ENCODE assay signal across 8 cellular contexts in the genomic region with DNA sequence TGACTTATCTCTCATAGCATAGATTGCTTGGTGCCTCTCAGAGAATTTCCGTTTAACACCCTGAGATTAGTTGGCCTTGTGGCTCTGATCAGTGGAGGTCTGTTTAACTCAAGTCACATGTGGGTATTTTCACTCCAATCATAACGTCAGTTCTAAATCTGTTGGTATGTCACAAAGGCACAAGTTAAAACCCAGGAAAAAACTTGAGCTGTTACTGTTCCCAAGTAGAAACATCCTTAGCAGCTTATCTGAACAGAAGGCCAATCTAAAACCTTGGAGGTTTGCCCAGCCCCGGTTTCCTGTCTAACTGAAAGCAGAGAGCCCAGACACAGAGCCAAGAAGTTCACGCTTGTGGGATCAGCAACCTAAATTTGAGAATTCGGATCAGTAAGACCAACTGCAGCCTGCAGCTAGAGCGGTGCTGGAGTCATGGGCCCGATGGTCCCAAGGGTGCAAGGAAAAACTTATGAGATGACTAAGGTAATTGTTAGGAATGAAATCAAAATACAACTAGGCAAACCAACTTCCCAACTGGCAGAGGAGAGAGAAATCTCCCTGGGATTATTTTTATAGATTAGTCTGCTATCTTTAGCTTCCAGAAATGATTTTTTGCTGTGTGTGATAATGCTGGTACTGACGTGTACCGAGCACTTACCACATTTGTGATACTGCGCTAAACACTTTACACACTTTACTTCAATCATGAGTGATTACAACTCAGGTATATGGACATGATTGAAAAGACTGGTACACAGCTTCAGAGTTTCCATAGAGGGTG.
DNase-seq lines count a peak whose midpoint lies in the region; ATAC-seq and TF ChIP-seq lines count a peak whose summit lies in the region.

No MANE protein-coding gene starts in this region.

- peaks cover 5% of the 10 kb centered on the region for H3K9me3 Mint-ChIP-seq in activated naive CD4-positive, alpha-beta T cell treated with anti-CD3 and anti-CD28 coated beads, Interleukin-2, amount 10 ng/mL, durations not matched to agents 7 days and 5 days

- CTCF ChIA-PET in activated naive CD4-positive, alpha-beta T cell treated with anti-CD3 and anti-CD28 coated beads, Interleukin-2, amount 10 ng/mL, durations not matched to agents 7 days and 5 days (lab: Charles Lee) = no interaction called here

- TF ChIP-seq CTCF in brain microvascular endothelial cell (IDR thresholded peaks at IDR 0.05; ENCODE audit: low read depth, low read length, missing control alignments) (no peak), tibial artery (IDR thresholded peaks at IDR 0.05) (no peak)

- DNase-seq in LHCN-M2 (ENCODE audit: low read depth) (peak; percentile 94), brain microvascular endothelial cell (peak; percentile 99), left kidney (ENCODE audit: low read depth, low spot score) (peak; percentile 60), tibial artery (peak; percentile 90 to 92), NCI-H1105 treated with DMSO at 0.1 percent for 48 hours (lab: John Stamatoyannopoulos, UW) (no peak), ecto neural progenitor cell (ENCODE audit: low spot score) (no peak)
- no peak for DNase-seq in activated naive CD4-positive, alpha-beta T cell treated with anti-CD3 and anti-CD28 coated beads, Interleukin-2, amount 10 ng/mL, durations not matched to agents 7 days and 5 days

- H3K27ac ChIP-seq in brain microvascular endothelial cell (peak overlapping the region; percentile 84), tibial artery (peak overlapping the region; percentile 63 to 80)

- no peaks in the 10 kb centered on the region for H3K36me3 ChIP-seq in brain microvascular endothelial cell (replicated peaks)
- no peaks in the 10 kb centered on the region for H3K36me3 ChIP-seq in tibial artery

- H3K4me3 ChIP-seq in brain microvascular endothelial cell (ENCODE audit: low read depth, low read length) (no peak overlapping the region), tibial artery (peak overlapping the region in 1 of 2 donors; percentile 26)

- in situ Hi-C loops in brain microvascular endothelial cell (cut with HindIII; ENCODE audit: low pct_ligation_motif_present, low sequenced_read_pairs) = no loop called here

- peaks cover 0 to 23% (median 8%) of the 10 kb centered on the region in 4 donors for H3K4me1 ChIP-seq in tibial artery

- H3K27me3 Mint-ChIP-seq in activated naive CD4-positive, alpha-beta T cell treated with anti-CD3 and anti-CD28 coated beads, Interleukin-2, amount 10 ng/mL, durations not matched to agents 7 days and 5 days = peaks cover 7% of the 10 kb centered on the region

- no peaks in the 10 kb centered on the region for H3K27me3 ChIP-seq in brain microvascular endothelial cell (replicated peaks)
- no peaks in the 10 kb centered on the region for H3K27me3 ChIP-seq in tibial artery

- intact Hi-C loops in tibial artery (cut with DNase I; ENCODE audit: low total_unique reads) = no loop called here

- no peak overlapping the region for H3K27ac Mint-ChIP-seq in activated naive CD4-positive, alpha-beta T cell treated with anti-CD3 and anti-CD28 coated beads, Interleukin-2, amount 10 ng/mL, durations not matched to agents 7 days and 5 days

- H3K4me3 Mint-ChIP-seq in activated naive CD4-positive, alpha-beta T cell treated with anti-CD3 and anti-CD28 coated beads, Interleukin-2, amount 10 ng/mL, durations not matched to agents 7 days and 5 days = no peak overlapping the region

- H3K9me3 ChIP-seq in tibial artery = no peaks in the 10 kb centered on the region

- H3K4me1 Mint-ChIP-seq in activated naive CD4-positive, alpha-beta T cell treated with anti-CD3 and anti-CD28 coated beads, Interleukin-2, amount 10 ng/mL, durations not matched to agents 7 days and 5 days = no peaks in the 10 kb centered on the region

- H3K36me3 Mint-ChIP-seq in activated naive CD4-positive, alpha-beta T cell treated with anti-CD3 and anti-CD28 coated beads, Interleukin-2, amount 10 ng/mL, durations not matched to agents 7 days and 5 days = no peaks in the 10 kb centered on the region

- no peak for ATAC-seq in GM21717 (IDR thresholded peaks at IDR 0.05; ENCODE audit: unreplicated experiment)

Comparison
In these comparisons a context has a peak if more than half of its experiments do, and no peak if none do; other contexts are left out.
1. DNase-seq: peak in LHCN-M2 (single experiment), brain microvascular endothelial cell (single experiment), left kidney (single experiment) and tibial artery (2 of 2); none in activated naive CD4-positive, alpha-beta T cell treated with anti-CD3 and anti-CD28 coated beads, Interleukin-2, amount 10 ng/mL, durations not matched to agents 7 days and 5 days (single experiment), NCI-H1105 treated with DMSO at 0.1 percent for 48 hours (single experiment) and ecto neural progenitor cell (single experiment).